1 cellular context compared by ENCODE assay signal in the genomic region with DNA sequence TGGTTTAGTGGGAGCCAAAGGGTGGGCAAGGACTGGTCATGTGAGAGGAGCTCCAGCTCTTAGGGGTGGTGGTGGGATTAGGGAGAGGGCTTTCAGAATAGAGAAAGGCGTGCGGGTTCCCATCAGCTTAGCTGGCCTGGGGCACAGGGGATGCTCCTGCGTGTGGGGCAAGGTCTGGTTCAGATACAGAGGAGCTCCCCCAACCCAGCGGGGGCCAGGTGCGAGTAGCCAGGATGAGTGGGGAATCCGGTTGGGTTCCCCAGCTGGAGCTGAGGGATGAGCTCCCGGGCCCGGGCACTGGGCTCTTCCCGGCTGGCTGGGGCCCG.
TF ChIP-seq lines count a peak whose summit lies in the region.

No MANE protein-coding gene starts in this region.

TF ChIP-seq in H1, 55 proteins besides CTCF, POLR2A, EP300 and RAD21:
- TF ChIP-seq CTBP2 (IDR thresholded peaks at IDR 0.05; ENCODE audit: borderline replicate concordance, insufficient read depth, insufficient read length, low read length) (no peak), ASH2L (IDR thresholded peaks at IDR 0.05; ENCODE audit: low read length) (no peak), RXRA (IDR thresholded peaks at IDR 0.05; ENCODE audit: insufficient read depth, low read depth, low read length) (no peak), NRF1 (IDR thresholded peaks at IDR 0.05; ENCODE audit: low read depth, low read length) (no peak), KDM4A (IDR thresholded peaks at IDR 0.05; ENCODE audit: low read depth, low read length, severe bottlenecking) (no peak), EZH2 (IDR thresholded peaks at IDR 0.05; ENCODE audit: low read depth, low read length, severe bottlenecking) (no peak), TAF7 (optimal IDR thresholded peaks at IDR 0.05; ENCODE audit: borderline replicate concordance, low read depth, low read length) (no peak), SUZ12 (IDR thresholded peaks at IDR 0.05; ENCODE audit: low read length) (no peak), SP2 (IDR thresholded peaks at IDR 0.05; ENCODE audit: low read length) (no peak)
